ENCODE assay signal across 19 cellular contexts in the genomic region with DNA sequence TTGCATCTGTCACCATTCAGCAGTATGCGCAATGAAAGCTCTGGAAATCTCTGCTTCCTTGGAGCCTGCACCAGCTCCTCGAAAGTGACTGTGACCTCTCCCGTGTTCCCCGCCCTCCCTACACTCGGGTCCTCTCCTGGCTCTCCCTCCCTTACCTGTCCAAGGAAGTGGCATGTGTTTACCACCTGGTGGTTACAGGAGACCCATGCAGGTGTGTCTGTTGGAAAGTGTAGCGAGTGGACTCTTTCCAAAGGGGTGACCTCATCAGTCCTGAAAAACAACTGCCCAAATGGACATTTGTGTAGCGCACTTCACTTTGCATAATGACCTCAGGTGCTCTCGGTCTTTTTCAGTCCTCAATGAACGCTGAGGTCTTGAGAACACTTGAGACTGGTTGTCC.
DNase-seq lines count a peak whose midpoint lies in the region; ATAC-seq, FAIRE-seq and TF ChIP-seq lines count a peak whose summit lies in the region.
"Had no signal": no experiment of that assay in that cellular context is flagged by ENCODE, and none has a peak within 500 bp of the region (broad histone marks: within the 10 kb centered on the region; RNA-seq: fewer than 3 reads in every experiment).

No MANE protein-coding gene starts in this region.

- H3K4me3 Mint-ChIP-seq in nephron progenitor cell: no peak overlapping the region

- ATAC-seq in upper lobe of right lung: peak; percentile 85
- ATAC-seq: HCT116, K562 had no signal

- TF ChIP-seq CTCF in liver (IDR thresholded peaks at IDR 0.05; ENCODE audit: low read depth, low read length, missing input control) (peak; percentile 11), upper lobe of right lung (IDR thresholded peaks at IDR 0.05) (peak; percentile 10), nephron progenitor cell (IDR thresholded peaks at IDR 0.05) (no peak)

- TF ChIP-seq RAD21 in liver (IDR thresholded peaks at IDR 0.05): no peak

- no peak overlapping the region for H3K27ac Mint-ChIP-seq in nephron progenitor cell

- no peak overlapping the region for H3K4me3 ChIP-seq in liver (ENCODE audit: low read depth in 1 of 3, low read length in 3 of 3)
- H3K4me3 ChIP-seq in upper lobe of right lung: no peak overlapping the region
- H3K4me3 ChIP-seq: BLaER1, K562, Peyer's patch had no signal

- no peaks in the 10 kb centered on the region for H3K27me3 ChIP-seq in liver (ENCODE audit: control insufficient read depth in 4 of 4, insufficient read depth in 4 of 4, low read length in 3 of 4)
- no peaks in the 10 kb centered on the region for H3K27me3 ChIP-seq in upper lobe of right lung
- H3K27me3 ChIP-seq: BLaER1, Peyer's patch had no signal

- H3K36me3 Mint-ChIP-seq in nephron progenitor cell (ENCODE audit: low read depth): no peaks in the 10 kb centered on the region

- H3K4me1 ChIP-seq in liver (ENCODE audit: control insufficient read depth in 4 of 4, insufficient read depth in 4 of 4, low read length in 3 of 4) (peaks cover 4 to 45% (median 39%) of the 10 kb centered on the region in 4 donors), upper lobe of right lung (no peaks in the 10 kb centered on the region)
- H3K4me1 ChIP-seq: Peyer's patch had no signal

- peak; percentile 43 for DNase-seq in NCI-H748 (lab: John Stamatoyannopoulos, UW; ENCODE audit: unreplicated experiment)
- no peak for DNase-seq in NCI-H748 treated with DMSO at 0.1 percent for 48 hours (lab: John Stamatoyannopoulos, UW)
- DNase-seq in NCI-H2196 (lab: John Stamatoyannopoulos, UW; ENCODE audit: unreplicated experiment): peak; percentile 65
- DNase-seq in upper lobe of right lung: no peak
- no peak for DNase-seq in nephron progenitor cell
- no peak for DNase-seq in frontal cortex (ENCODE audit: low spot score in 2 of 2)
- DNase-seq in SW480 (ENCODE audit: low spot score): no peak
- DNase-seq: 8988T, NCI-H1048, NCI-H146, NCI-H2171, Peyer's patch, Right ventricle myocardium superior, SK-N-SH had no signal

- intact Hi-C loops in upper lobe of right lung (cut with DNase I): no loop called here

- H3K36me3 ChIP-seq in liver (ENCODE audit: control insufficient read depth in 4 of 4, insufficient read depth in 3 of 4, low read depth in 1 of 4, low read length in 3 of 4) (no peaks in the 10 kb centered on the region), upper lobe of right lung (no peaks in the 10 kb centered on the region)
- H3K36me3 ChIP-seq: BLaER1, Peyer's patch had no signal

- H3K27me3 Mint-ChIP-seq in nephron progenitor cell (ENCODE audit: low read depth, poor library complexity): peaks cover 22% of the 10 kb centered on the region

- no peaks in the 10 kb centered on the region for H3K9me3 Mint-ChIP-seq in nephron progenitor cell

- 89% methylated on average over 9 of the region's 9 CpGs for WGBS in liver

- H3K9ac ChIP-seq in liver (ENCODE audit: low read depth in 1 of 2, low read length in 2 of 2): no peak overlapping the region
- H3K9ac ChIP-seq: BLaER1, SK-N-SH had no signal

- peaks cover 12% of the 10 kb centered on the region for H3K4me1 Mint-ChIP-seq in nephron progenitor cell

- H3K27ac ChIP-seq in liver (ENCODE audit: low read depth in 1 of 2, low read length in 2 of 2) (no peak overlapping the region), upper lobe of right lung (no peak overlapping the region)
- H3K27ac ChIP-seq: BLaER1, HL-60, Peyer's patch had no signal

- FAIRE-seq in frontal cortex (lab: Jason Lieb, UNC): no peak
- FAIRE-seq: K562 had no signal

- H3K9me3 ChIP-seq in liver (ENCODE audit: control insufficient read depth in 4 of 4, low read length in 3 of 4) (no peaks in the 10 kb centered on the region), upper lobe of right lung (no peaks in the 10 kb centered on the region)
- H3K9me3 ChIP-seq: BLaER1, Peyer's patch, SK-N-SH had no signal

TF ChIP-seq in liver, 16 proteins besides CTCF, POLR2A, EP300 and RAD21:
- TF ChIP-seq, protein P1, sequence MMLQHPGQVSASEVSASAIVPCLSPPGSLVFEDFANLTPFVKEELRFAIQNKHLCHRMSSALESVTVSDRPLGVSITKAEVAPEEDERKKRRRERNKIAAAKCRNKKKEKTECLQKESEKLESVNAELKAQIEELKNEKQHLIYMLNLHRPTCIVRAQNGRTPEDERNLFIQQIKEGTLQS (IDR thresholded peaks at IDR 0.05): no peak
- no peak for TF ChIP-seq FOXA2 (IDR thresholded peaks at IDR 0.05)
- TF ChIP-seq TAF1 (conservative IDR thresholded peaks at IDR 0.05): no peak
- TF ChIP-seq, protein P2, sequence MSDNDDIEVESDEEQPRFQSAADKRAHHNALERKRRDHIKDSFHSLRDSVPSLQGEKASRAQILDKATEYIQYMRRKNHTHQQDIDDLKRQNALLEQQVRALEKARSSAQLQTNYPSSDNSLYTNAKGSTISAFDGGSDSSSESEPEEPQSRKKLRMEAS (IDR thresholded peaks at IDR 0.05): no peak
- TF ChIP-seq FOXA1 (IDR thresholded peaks at IDR 0.05): no peak
- TF ChIP-seq NR2F2 (IDR thresholded peaks at IDR 0.05): no peak
- no peak for TF ChIP-seq HNF4A (conservative IDR thresholded peaks at IDR 0.05)
- TF ChIP-seq EGR1 (IDR thresholded peaks at IDR 0.05; ENCODE audit: low read depth in 2 of 2): no peak
- no peak for TF ChIP-seq ZBTB33 (IDR thresholded peaks at IDR 0.05)
- no peak for TF ChIP-seq JUND (IDR thresholded peaks at IDR 0.05)
- TF ChIP-seq RXRA (IDR thresholded peaks at IDR 0.05): no peak
- no peak for TF ChIP-seq YY1 (IDR thresholded peaks at IDR 0.05)

Comparison
In these comparisons a context has a peak if more than half of its experiments do, and no peak if none do; other contexts are left out.
1. DNase-seq: peak in NCI-H748 (single experiment) and NCI-H2196 (single experiment); none in NCI-H748 treated with DMSO at 0.1 percent for 48 hours (single experiment), upper lobe of right lung (single experiment), nephron progenitor cell (single experiment), frontal cortex (0 of 2) and SW480 (single experiment).